In genomic region chr3:194836676-194837075, GRCh38 we compare ENCODE assay signal across 20 cellular contexts.
DNase-seq lines count a peak whose midpoint lies in the region; ATAC-seq and TF ChIP-seq lines count a peak whose summit lies in the region.
"Had no signal": no experiment of that assay in that cellular context is flagged by ENCODE, and none has a peak within 500 bp of the region (broad histone marks: within the 10 kb centered on the region; RNA-seq: fewer than 3 reads in every experiment).

No MANE protein-coding gene starts in this region.

- H3K27ac Mint-ChIP-seq in WTC11, result no peak overlapping the region
- H3K27ac Mint-ChIP-seq: CD4-positive, CD25-positive, alpha-beta regulatory T cell; GM23338; IgD-negative memory B cell had no signal

- DNase-seq in caudate nucleus (lab: John Stamatoyannopoulos, UW) (peak in 2 of 61 donors; percentile 2 to 18), inferior parietal cortex (ENCODE audit: extremely low spot score) (peak; percentile 15), pons (ENCODE audit: low spot score) (peak; percentile 83), GM13976 (ENCODE audit: low spot score) (no peak), WTC11 (ENCODE audit: low spot score) (no peak)
- DNase-seq: BE2C; CD4-positive, CD25-positive, alpha-beta regulatory T cell; CD8-positive, alpha-beta memory T cell; COR-L47; DMS 273 treated with DMSO at 0.1 percent for 48 hours; DMS53; DND-41; EL; HCEC 1CT had no signal

- no peak overlapping the region for H3K4me3 Mint-ChIP-seq in WTC11
- H3K4me3 Mint-ChIP-seq: CD4-positive, CD25-positive, alpha-beta regulatory T cell; CD8-positive, alpha-beta memory T cell; GM23338; IgD-negative memory B cell had no signal

- POLR2A ChIA-PET in WTC11 (lab: Charles Lee), result no interaction called here

- CTCF ChIA-PET in WTC11 (lab: Charles Lee), result no interaction called here

- H3K27me3 Mint-ChIP-seq in WTC11 (ENCODE audit: low read depth), result no peaks in the 10 kb centered on the region; the same call in 1 of the 2 replicates
- H3K27me3 Mint-ChIP-seq: IgD-negative memory B cell had no signal

- no peak for TF ChIP-seq CTCF in GM13976 (IDR thresholded peaks at IDR 0.05; ENCODE audit: borderline replicate concordance, control extremely low read depth, extremely low read depth, insufficient read depth, missing control alignments)
- TF ChIP-seq CTCF in WTC11 (IDR thresholded peaks at IDR 0.05), result no peak

- H3K36me3 Mint-ChIP-seq in WTC11, result no peaks in the 10 kb centered on the region
- H3K36me3 Mint-ChIP-seq: CD4-positive, CD25-positive, alpha-beta regulatory T cell; CD8-positive, alpha-beta memory T cell; IgD-negative memory B cell had no signal

- peaks cover 3% of the 10 kb centered on the region; the same call in 1 of the 2 replicates for H3K4me1 Mint-ChIP-seq in WTC11
- H3K4me1 Mint-ChIP-seq: CD4-positive, CD25-positive, alpha-beta regulatory T cell; CD8-positive, alpha-beta memory T cell; GM23338; IgD-negative memory B cell had no signal

- peaks cover 5% of the 10 kb centered on the region for H3K9me3 Mint-ChIP-seq in WTC11
- H3K9me3 Mint-ChIP-seq: CD8-positive, alpha-beta memory T cell; IgD-negative memory B cell had no signal

- H3K27ac ChIP-seq in caudate nucleus (ENCODE audit: low read depth, low read length), result peak overlapping the region; percentile 58
- peak overlapping the region; percentile 60 for H3K27ac ChIP-seq in temporal lobe (ENCODE audit: low read depth, low read length)

- ATAC-seq in HG03354 (IDR thresholded peaks at IDR 0.05; ENCODE audit: poor library complexity, severe bottlenecking, unreplicated experiment) (no peak), WTC11 (no peak)
- ATAC-seq: GM12878, GM23338, HepG2 had no signal

- in situ Hi-C loops in GM13976 (cut with MboI; ENCODE audit: low sequenced_read_pairs, unreplicated experiment), result no loop called here

TF ChIP-seq in WTC11, 78 proteins besides CTCF, POLR2A, EP300 and RAD21:
- no peak for TF ChIP-seq ZNF219 (CRISPR knock-in tag; IDR thresholded peaks at IDR 0.05; ENCODE audit: borderline replicate concordance)
- no peak for TF ChIP-seq IRF2 (CRISPR knock-in tag; IDR thresholded peaks at IDR 0.05; ENCODE audit: borderline replicate concordance, low read depth)
- no peak for TF ChIP-seq ZNF512 (CRISPR knock-in tag; IDR thresholded peaks at IDR 0.05; ENCODE audit: borderline replicate concordance)
- TF ChIP-seq MYBL2 (CRISPR knock-in tag; IDR thresholded peaks at IDR 0.05), result no peak
- TF ChIP-seq ATF3 (CRISPR knock-in tag; conservative IDR thresholded peaks at IDR 0.05), result no peak
- no peak for TF ChIP-seq IRF1 (CRISPR knock-in tag; IDR thresholded peaks at IDR 0.05)
- no peak for TF ChIP-seq E2F4 (CRISPR knock-in tag; IDR thresholded peaks at IDR 0.05; ENCODE audit: borderline replicate concordance, low read depth)
- no peak for TF ChIP-seq ESRRA (CRISPR knock-in tag; IDR thresholded peaks at IDR 0.05; ENCODE audit: borderline replicate concordance)
- TF ChIP-seq ZNF281 (CRISPR knock-in tag; IDR thresholded peaks at IDR 0.05), result no peak
- no peak for TF ChIP-seq TEAD4 (CRISPR knock-in tag; IDR thresholded peaks at IDR 0.05)
- TF ChIP-seq AFF4 (CRISPR knock-in tag; IDR thresholded peaks at IDR 0.05; ENCODE audit: borderline replicate concordance), result no peak
- no peak for TF ChIP-seq ZNF396 (CRISPR knock-in tag; IDR thresholded peaks at IDR 0.05; ENCODE audit: borderline replicate concordance)
- TF ChIP-seq MAX (CRISPR knock-in tag; IDR thresholded peaks at IDR 0.05), result no peak
TF ChIP-seq in WTC11: peak in this region for 0.

Comparison
In these comparisons a context has a peak if more than half of its experiments do, and no peak if none do; other contexts are left out.
1. DNase-seq: peak in inferior parietal cortex (single experiment) and pons (single experiment); none in GM13976 (single experiment) and WTC11 (single experiment).